Comparison of ENCODE assay signal across 12 cellular contexts in the genomic region with DNA sequence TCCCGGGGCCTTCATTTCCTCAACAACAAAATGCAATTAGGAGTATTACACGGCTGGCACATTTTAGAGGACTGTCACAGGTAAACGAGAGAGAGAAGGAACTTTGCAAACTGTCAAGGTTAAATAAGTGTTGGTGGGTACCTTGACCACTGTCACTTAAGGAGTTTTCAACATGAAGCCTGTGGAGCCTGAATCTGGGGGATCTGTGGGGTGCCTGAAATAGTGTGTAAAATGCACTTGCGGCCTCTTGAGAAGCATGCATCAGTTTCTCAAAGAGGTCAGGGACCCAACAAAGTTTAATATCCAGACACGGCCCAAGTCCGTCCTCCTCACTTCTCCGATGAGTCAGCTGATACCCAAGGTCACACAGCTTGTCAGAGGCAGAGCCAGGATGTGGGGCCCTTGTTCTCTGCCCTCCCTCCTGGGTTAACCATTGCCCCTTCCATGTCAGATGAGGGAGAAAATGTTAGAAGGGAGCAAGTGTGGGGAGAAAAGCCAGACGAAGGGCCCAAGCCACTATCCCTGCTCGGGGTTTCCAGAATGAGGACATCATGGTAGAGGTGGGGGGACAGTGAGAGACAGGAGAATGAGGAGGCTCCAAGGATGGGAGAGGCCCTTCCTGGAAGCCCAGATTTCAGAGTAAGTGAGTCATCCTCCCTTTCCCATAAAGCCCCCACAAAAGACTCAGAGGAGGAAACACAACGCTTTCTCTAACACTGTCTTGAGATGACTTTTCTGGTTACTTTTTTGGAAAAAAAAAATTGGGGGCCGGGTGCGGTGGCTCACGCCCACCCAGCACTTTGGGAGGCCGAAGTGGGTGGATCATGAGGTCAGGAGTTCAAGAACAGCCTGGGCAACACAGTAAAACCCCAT. TPM values are rescaled to one million over a fixed set of nuclear protein-coding genes. Genes with fewer than 3 reads are reported as not detected.
DNase-seq lines count a peak whose midpoint lies in the region; ATAC-seq, FAIRE-seq and TF ChIP-seq lines count a peak whose summit lies in the region.
"Had no signal": no experiment of that assay in that cellular context is flagged by ENCODE, and none has a peak within 500 bp of the region (broad histone marks: within the 10 kb centered on the region; RNA-seq: fewer than 3 reads in every experiment).

No MANE protein-coding gene starts in this region.

- no peaks in the 10 kb centered on the region for H3K79me2 ChIP-seq in HepG2 (ENCODE audit: insufficient read depth, low read length)
- no peaks in the 10 kb centered on the region for H3K79me2 ChIP-seq in mesendoderm (ENCODE audit: control insufficient read depth, insufficient read depth, low read length)

- TF ChIP-seq RAD21 in HepG2 (CRISPR knock-in tag; IDR thresholded peaks at IDR 0.05) = no peak

- POLR2A ChIA-PET in HepG2 (lab: Yijun Ruan, JAX) = interaction anchor here (0.6 to 4.0 kb wide), 17 partner anchors 10 to 687 kb away, joined by 3 to 34 read pairs (median 3); a partner anchor contains a TSS

- H4K20me1 ChIP-seq in HepG2 (ENCODE audit: insufficient read depth, low read length) = no peaks in the 10 kb centered on the region

- H3K4me3 ChIP-seq in HepG2 (replicated peaks in 1 of 3; ENCODE audit: insufficient read depth in 1 of 3, low read depth in 2 of 3, low read length in 3 of 3) = peak overlapping the region; percentile 0 to 62 (median 32); a peak in 4 of 6 replicates
- H3K4me3 ChIP-seq in right lobe of liver = no peak overlapping the region
- H3K4me3 ChIP-seq in astrocyte of the spinal cord (ENCODE audit: low read depth, low read length) = no peak overlapping the region
- H3K4me3 ChIP-seq in mucosa of rectum (ENCODE audit: low read length in 2 of 2) = no peak overlapping the region
- H3K4me3 ChIP-seq in mesendoderm (ENCODE audit: low read length) = no peak overlapping the region

- H3K23ac ChIP-seq in mesendoderm (ENCODE audit: low read length) = no peak overlapping the region

- no peak overlapping the region for H2BK5ac ChIP-seq in mesendoderm (ENCODE audit: low read length)

- H2AK5ac ChIP-seq in mesendoderm (ENCODE audit: low read length) = no peak overlapping the region

- H4K5ac ChIP-seq in mesendoderm (ENCODE audit: low read length) = no peak overlapping the region

- DNase-seq in HepG2 (ENCODE audit: low spot score) (peak; percentile 76), right lobe of liver (no peak), astrocyte of the spinal cord (ENCODE audit: low read depth, low spot score) (peak; percentile 56), urothelium cell line (ENCODE audit: low spot score) (peak; percentile 53), mesendoderm (no peak), left lobe of liver (ENCODE audit: low spot score) (no peak), hippocampal formation (lab: John Stamatoyannopoulos, UW) (no peak)
- DNase-seq: activated gamma-delta T cell; CD4-positive, alpha-beta T cell; immature natural killer cell; NK-92 treated with Interleukin-12 subunit alpha and Interleukin-12 subunit beta, amount 100 ng/mL, for 24 hours had no signal

- in situ Hi-C loops in HepG2 (cut with HindIII; ENCODE audit: extremely low pct_ligation_motif_present, low pct_unique_long_range_greater_than_20kb) (no loop called here), astrocyte of the spinal cord (cut with HindIII; ENCODE audit: low sequenced_read_pairs) (no loop called here)

- peak overlapping the region; percentile 86 for H3K4me2 ChIP-seq in HepG2 (ENCODE audit: low read depth, low read length)
- no peak overlapping the region for H3K4me2 ChIP-seq in mesendoderm (ENCODE audit: low read length)

- intact Hi-C loops in HepG2 (cut with micrococcal nuclease; ENCODE audit: unreplicated experiment) = loop anchor here (2.0 kb wide), 1 partner anchor 19 kb away; no protein-coding TSS in a partner anchor
- intact Hi-C loops in right lobe of liver (cut with DNase I) = no loop called here

- CTCF ChIA-PET in HepG2 (lab: Yijun Ruan, JAX; ENCODE audit: low intra/inter-chr PET ratio, low total read pairs) = no interaction called here

- no peak overlapping the region for H2AFZ ChIP-seq in HepG2 (ENCODE audit: low read length)

- FAIRE-seq in HepG2 (lab: Jason Lieb, UNC) = peak; percentile 47
- no peak for FAIRE-seq in urothelium cell line (lab: Jason Lieb, UNC)

- TF ChIP-seq POLR2A in HepG2 (IDR thresholded peaks at IDR 0.05; ENCODE audit: insufficient read depth in 1 of 2, low read depth in 2 of 2, low read length in 2 of 2) = no peak
- no peak for TF ChIP-seq POLR2A in right lobe of liver (IDR thresholded peaks at IDR 0.05)

- 6% methylated on average over 14 of the region's 14 CpGs for WGBS in HepG2 (ENCODE audit: low lambda C conversion rate)
- WGBS in right lobe of liver (ENCODE audit: insufficient coverage, low coverage, low lambda C conversion rate, missing lambda C conversion rate) = 58% methylated on average over 13 of the region's 14 CpGs
- WGBS in mesendoderm (ENCODE audit: extremely low coverage, insufficient coverage, low lambda C conversion rate) = no CpG with 5 or more reads among the region's 14 CpGs

- H2BK15ac ChIP-seq in mesendoderm (replicated peaks; ENCODE audit: low read depth) = no peak overlapping the region

- no peaks in the 10 kb centered on the region for H3K79me1 ChIP-seq in mesendoderm (ENCODE audit: low read length)

- no TSS peak for BruUV-seq in HepG2 (replicated peaks; lab: Mats Ljungman, UMichigan)

- H3K4ac ChIP-seq in mesendoderm (ENCODE audit: low read depth, low read length) = no peak overlapping the region

- H3K56ac ChIP-seq in mesendoderm (ENCODE audit: low read length) = no peak overlapping the region

- H3K27me3 ChIP-seq in HepG2 (ENCODE audit: control insufficient read depth in 1 of 2, insufficient read depth in 2 of 2, low read length in 2 of 2) (no peaks in the 10 kb centered on the region), right lobe of liver (no peaks in the 10 kb centered on the region), mucosa of rectum (ENCODE audit: control insufficient read depth in 2 of 2, insufficient read depth in 2 of 2, low read length in 2 of 2) (no peaks in the 10 kb centered on the region), mesendoderm (ENCODE audit: insufficient read depth, low read length, poor library complexity) (no peaks in the 10 kb centered on the region)

- no peak overlapping the region for H2BK120ac ChIP-seq in mesendoderm (ENCODE audit: low read depth, low read length)

- ATAC-seq in HepG2 (peak; percentile 26), right lobe of liver (no peak), left lobe of liver (no peak)

- H3K18ac ChIP-seq in mesendoderm (ENCODE audit: low read length) = no peak overlapping the region

- TF ChIP-seq EP300 in HepG2 (IDR thresholded peaks at IDR 0.05; ENCODE audit: low read depth in 2 of 2, low read length in 2 of 2) = peak in 1 of 2 experiments; percentile 41; a peak in 1 of 4 replicates
- TF ChIP-seq EP300 in HepG2 (CRISPR knock-in tag; IDR thresholded peaks at IDR 0.05; ENCODE audit: borderline replicate concordance) = no peak

- H3K9me3 ChIP-seq in HepG2 (ENCODE audit: low read length) (no peaks in the 10 kb centered on the region), right lobe of liver (no peaks in the 10 kb centered on the region), mucosa of rectum (ENCODE audit: control insufficient read depth in 2 of 2, low read length in 2 of 2) (no peaks in the 10 kb centered on the region)

- H3K36me3 ChIP-seq in HepG2 (replicated peaks in 1 of 2; ENCODE audit: control insufficient read depth in 1 of 2, insufficient read depth in 2 of 2, low read length in 2 of 2) = no peaks in the 10 kb centered on the region
- no peaks in the 10 kb centered on the region for H3K36me3 ChIP-seq in right lobe of liver
- peaks cover 0 to 2% of the 10 kb centered on the region in 2 donors for H3K36me3 ChIP-seq in mucosa of rectum (ENCODE audit: control insufficient read depth in 2 of 2, insufficient read depth in 2 of 2, low read length in 2 of 2)
- H3K36me3 ChIP-seq in mesendoderm (ENCODE audit: control insufficient read depth, insufficient read depth, low read length) = no peaks in the 10 kb centered on the region

- peak overlapping the region; percentile 31 for H3K27ac ChIP-seq in HepG2 (ENCODE audit: extremely low read length, insufficient read depth, low read length)
- H3K27ac ChIP-seq in right lobe of liver = no peak overlapping the region
- peak overlapping the region; percentile 88 to 93 for H3K27ac ChIP-seq in mucosa of rectum (ENCODE audit: low read depth in 2 of 2, low read length in 2 of 2)
- no peak overlapping the region for H3K27ac ChIP-seq in mesendoderm (ENCODE audit: low read depth, low read length)

- TF ChIP-seq CTCF in HepG2 (CRISPR knock-in tag; IDR thresholded peaks at IDR 0.05) (no peak), right lobe of liver (IDR thresholded peaks at IDR 0.05) (no peak), astrocyte of the spinal cord (IDR thresholded peaks at IDR 0.05; ENCODE audit: low read depth, low read length) (no peak)

- H3K9ac ChIP-seq in HepG2 (ENCODE audit: insufficient read depth, low read depth, low read length) (no peak overlapping the region), mucosa of rectum (ENCODE audit: low read depth in 1 of 2, low read length in 2 of 2) (peak overlapping the region; percentile 60 to 74), mesendoderm (ENCODE audit: low read length) (no peak overlapping the region)

- H3K4me1 ChIP-seq in HepG2 (ENCODE audit: insufficient read depth, low read length) = peaks cover 84% of the 10 kb centered on the region
- H3K4me1 ChIP-seq in right lobe of liver = no peaks in the 10 kb centered on the region
- H3K4me1 ChIP-seq in mucosa of rectum (ENCODE audit: control insufficient read depth in 2 of 2, insufficient read depth in 2 of 2, low read length in 2 of 2) = peaks cover 40 to 51% of the 10 kb centered on the region in 2 donors
- no peaks in the 10 kb centered on the region for H3K4me1 ChIP-seq in mesendoderm (ENCODE audit: control insufficient read depth, low read depth, low read length)

- H4K8ac ChIP-seq in mesendoderm (ENCODE audit: low read depth, low read length) = no peak overlapping the region

RNA-seq across cellular contexts. Expression of a gene that starts 42.2 kb away (rescaled TPM):
- total RNA-seq in HepG2 (2016; rRNA removed; fragmentation: Illumina TruSeq; extraction: Trizol) = 1.5 and 3.0 TPM in 2 replicates
- total RNA-seq in HepG2 (2016; cell fraction: cytosol; rRNA removed; fragmentation: Illumina TruSeq; extraction: Trizol; ENCODE audit: low read depth) = 3.8 and 6.3 TPM in 2 replicates
- 1.5 and 2.5 TPM in 2 replicates for total RNA-seq in HepG2 (2016; cell fraction: insoluble cytoplasmic fraction; rRNA removed; fragmentation: Illumina TruSeq; extraction: Trizol)
- total RNA-seq in HepG2 (2016; cell fraction: membrane; rRNA removed; fragmentation: Illumina TruSeq; extraction: Trizol) = 5.3 and 6.4 TPM in 2 replicates
- 0.78 and 1.4 TPM in 2 replicates for total RNA-seq in HepG2 (2016; cell fraction: nucleus; rRNA removed; fragmentation: Illumina TruSeq; extraction: Trizol)
- polyA plus RNA-seq in HepG2 (2011; rRNA removed) = 0.78 and 0.85 TPM in 2 replicates
- polyA plus RNA-seq in HepG2 (2011; cell fraction: cytosol; rRNA removed) = 0.46 and 0.76 TPM in 2 replicates
- 0.88 and 1.0 TPM in 2 replicates for polyA plus RNA-seq in HepG2 (2011; cell fraction: nucleus; rRNA removed)
- 0.83 and 1.1 TPM in 2 replicates for polyA plus RNA-seq in HepG2 (2012)
- 7.0 and 9.3 TPM in 2 replicates for polyA plus RNA-seq in HepG2 (2016; cell fraction: cytosol; fragmentation: Illumina TruSeq; extraction: Trizol; ENCODE audit: low read depth)
- polyA plus RNA-seq in HepG2 (2016; cell fraction: insoluble cytoplasmic fraction; fragmentation: Illumina TruSeq; extraction: Trizol; ENCODE audit: low read depth) = 1.6 and 3.8 TPM in 2 replicates
- 6.1 and 6.6 TPM in 2 replicates for polyA plus RNA-seq in HepG2 (2016; cell fraction: membrane; fragmentation: Illumina TruSeq; extraction: Trizol; ENCODE audit: low read depth)
- 1.1 and 1.6 TPM in 2 replicates for polyA plus RNA-seq in HepG2 (2016; cell fraction: nucleus; fragmentation: Illumina TruSeq; extraction: Trizol; ENCODE audit: insufficient read depth, low read depth)
- 0.30 and 0.56 TPM in 2 replicates for polyA minus RNA-seq in HepG2 (2011; rRNA and poly(A)+ RNA removed; ENCODE audit: low replicate concordance)
- polyA minus RNA-seq in HepG2 (2011; cell fraction: cytosol; rRNA and poly(A)+ RNA removed) = 0.97 TPM in 1 of 2 replicates, not detected in the other
- polyA minus RNA-seq in HepG2 (2011; cell fraction: nucleus; rRNA and poly(A)+ RNA removed) = 0.50 and 0.64 TPM in 2 replicates
- total RNA-seq in right lobe of liver = under 1 TPM; 0.07 to 0.74 (median 0.34) TPM
- 41.7 TPM for polyA plus RNA-seq in mesendoderm (2013, experiment 1 of 2)
- 44.6 TPM for polyA plus RNA-seq in mesendoderm (2013, experiment 2 of 2)
- total RNA-seq in left lobe of liver = 0.38 TPM
- total RNA-seq: CD4-positive, alpha-beta T cell had no signal

RNA-seq across cellular contexts. Expression of a gene that starts 49.9 kb away (rescaled TPM):
- total RNA-seq in HepG2 (2016; rRNA removed; fragmentation: Illumina TruSeq; extraction: Trizol) = 20.2 and 25.2 TPM in 2 replicates
- total RNA-seq in HepG2 (2016; cell fraction: cytosol; rRNA removed; fragmentation: Illumina TruSeq; extraction: Trizol; ENCODE audit: low read depth) = 5.3 and 5.6 TPM in 2 replicates
- total RNA-seq in HepG2 (2016; cell fraction: insoluble cytoplasmic fraction; rRNA removed; fragmentation: Illumina TruSeq; extraction: Trizol) = 18.4 and 26.1 TPM in 2 replicates
- 7.7 and 11.1 TPM in 2 replicates for total RNA-seq in HepG2 (2016; cell fraction: membrane; rRNA removed; fragmentation: Illumina TruSeq; extraction: Trizol)
- 25.6 and 26.1 TPM in 2 replicates for total RNA-seq in HepG2 (2016; cell fraction: nucleus; rRNA removed; fragmentation: Illumina TruSeq; extraction: Trizol)
- 23.8 and 25.8 TPM in 2 replicates for polyA plus RNA-seq in HepG2 (2011; rRNA removed)
- 14.5 and 19.7 TPM in 2 replicates for polyA plus RNA-seq in HepG2 (2011; cell fraction: cytosol; rRNA removed)
- 30.8 and 36.5 TPM in 2 replicates for polyA plus RNA-seq in HepG2 (2011; cell fraction: nucleus; rRNA removed)
- 8.9 and 11.5 TPM in 2 replicates for polyA plus RNA-seq in HepG2 (2012)
- 2.2 and 2.4 TPM in 2 replicates for polyA plus RNA-seq in HepG2 (2016; cell fraction: cytosol; fragmentation: Illumina TruSeq; extraction: Trizol; ENCODE audit: low read depth)
- 11.5 and 15.5 TPM in 2 replicates for polyA plus RNA-seq in HepG2 (2016; cell fraction: insoluble cytoplasmic fraction; fragmentation: Illumina TruSeq; extraction: Trizol; ENCODE audit: low read depth)
- polyA plus RNA-seq in HepG2 (2016; cell fraction: membrane; fragmentation: Illumina TruSeq; extraction: Trizol; ENCODE audit: low read depth) = 2.5 and 3.1 TPM in 2 replicates
- 23.7 and 26.1 TPM in 2 replicates for polyA plus RNA-seq in HepG2 (2016; cell fraction: nucleus; fragmentation: Illumina TruSeq; extraction: Trizol; ENCODE audit: insufficient read depth, low read depth)
- polyA minus RNA-seq in HepG2 (2011; rRNA and poly(A)+ RNA removed; ENCODE audit: low replicate concordance) = 73.6 and 87.5 TPM in 2 replicates
- 12.6 and 13.8 TPM in 2 replicates for polyA minus RNA-seq in HepG2 (2011; cell fraction: cytosol; rRNA and poly(A)+ RNA removed)
- polyA minus RNA-seq in HepG2 (2011; cell fraction: nucleus; rRNA and poly(A)+ RNA removed) = 74.5 and 84.5 TPM in 2 replicates
- total RNA-seq in right lobe of liver = 10 to 100 TPM in 4 of 6 experiments, 1 to 10 TPM in 2; 6.7 to 14.7 (median 11.9) TPM
- 18.5 TPM for polyA plus RNA-seq in mesendoderm (2013, experiment 1 of 2)
- 19.3 TPM for polyA plus RNA-seq in mesendoderm (2013, experiment 2 of 2)
- 13.1 TPM for total RNA-seq in left lobe of liver

Comparison
In these comparisons a context has a peak if more than half of its experiments do, and no peak if none do; other contexts are left out.
1. DNase-seq: peak in HepG2 (single experiment), astrocyte of the spinal cord (single experiment) and urothelium cell line (single experiment); none in right lobe of liver (0 of 3), mesendoderm (single experiment), left lobe of liver (single experiment) and hippocampal formation (0 of 2).
2. H3K27ac ChIP-seq: peak in HepG2 (single experiment) and mucosa of rectum (2 of 2); none in right lobe of liver (0 of 3) and mesendoderm (single experiment).
3. H3K4me3 ChIP-seq: peak in HepG2 (3 of 3); none in right lobe of liver (0 of 3), astrocyte of the spinal cord (single experiment), mucosa of rectum (0 of 2) and mesendoderm (single experiment).
4. H3K9ac ChIP-seq: peak in mucosa of rectum (2 of 2); none in HepG2 (single experiment) and mesendoderm (single experiment).